8 cellular contexts compared by ENCODE assay signal in the genomic region with DNA sequence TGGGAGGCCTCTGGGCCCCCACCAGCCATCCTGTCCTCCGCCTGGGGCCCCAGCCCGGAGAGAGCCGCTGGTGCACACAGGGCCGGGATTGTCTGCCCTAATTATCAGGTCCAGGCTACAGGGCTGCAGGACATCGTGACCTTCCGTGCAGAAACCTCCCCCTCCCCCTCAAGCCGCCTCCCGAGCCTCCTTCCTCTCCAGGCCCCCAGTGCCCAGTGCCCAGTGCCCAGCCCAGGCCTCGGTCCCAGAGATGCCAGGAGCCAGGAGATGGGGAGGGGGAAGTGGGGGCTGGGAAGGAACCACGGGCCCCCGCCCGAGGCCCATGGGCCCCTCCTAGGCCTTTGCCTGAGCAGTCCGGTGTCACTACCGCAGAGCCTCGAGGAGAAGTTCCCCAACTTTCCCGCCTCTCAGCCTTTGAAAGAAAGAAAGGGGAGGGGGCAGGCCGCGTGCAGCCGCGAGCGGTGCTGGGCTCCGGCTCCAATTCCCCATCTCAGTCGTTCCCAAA. TPM values are rescaled to one million over a fixed set of nuclear protein-coding genes. Genes with fewer than 3 reads are reported as not detected.
A peak's percentile ranks its signal among the peaks of the same experiment; 100 is the strongest.
DNase-seq lines count a peak whose midpoint lies in the region; ATAC-seq and TF ChIP-seq lines count a peak whose summit lies in the region.

No MANE protein-coding gene starts in this region.

- H3K27ac ChIP-seq in PC-3 (ENCODE audit: low read length), result peak overlapping the region; percentile 99

- peak overlapping the region; percentile 96 for H3K9ac ChIP-seq in PC-3 (ENCODE audit: low read length)

- H3K79me2 ChIP-seq in PC-3 (ENCODE audit: low read length), result peaks cover 47% of the 10 kb centered on the region

- peaks cover 52% of the 10 kb centered on the region for H3K36me3 ChIP-seq in PC-3 (ENCODE audit: low read depth, low read length)

- H4K20me1 ChIP-seq in PC-3 (ENCODE audit: low read length), result peaks cover 38% of the 10 kb centered on the region

- peak overlapping the region; percentile 97 for H3K4me3 ChIP-seq in PC-3 (ENCODE audit: low read length)

- no peak for TF ChIP-seq CTCF in PC-3 (conservative IDR thresholded peaks at IDR 0.05; ENCODE audit: low read depth, low read length)

- no TSS peak for BruUV-seq in PC-3 (replicated peaks; lab: Mats Ljungman, UMichigan)

- H3K4me2 ChIP-seq in PC-3 (ENCODE audit: low read length), result peak overlapping the region; percentile 99

- H2AFZ ChIP-seq in PC-3 (ENCODE audit: low read length), result peak overlapping the region; percentile 63

- no peaks in the 10 kb centered on the region for H3K9me2 ChIP-seq in PC-3 (replicated peaks; ENCODE audit: low read length)

- CTCF ChIA-PET in PC-3 (lab: Charles Lee), result no interaction called here

- peak; percentile 35 to 38 for DNase-seq in activated CD4-positive, alpha-beta T cell treated with anti-CD3 and anti-CD28 coated beads for 4 hours
- no peak for DNase-seq in activated CD4-positive, alpha-beta T cell treated with anti-CD3 and anti-CD28 coated beads for 1 hour
- DNase-seq in HCEC 1CT (peak; percentile 86), LHCN-M2 (ENCODE audit: low read depth) (peak; percentile 91), PC-3 (peak; percentile 83), amniotic epithelial cell (ENCODE audit: low read depth) (peak; percentile 78), left cardiac atrium (peak; percentile 77), pons (ENCODE audit: low spot score) (peak; percentile 97)

- peaks cover 21% of the 10 kb centered on the region for H3F3A ChIP-seq in PC-3 (ENCODE audit: low read length, unreplicated experiment)

- POLR2A ChIA-PET in PC-3 (lab: Charles Lee; ENCODE audit: unreplicated experiment), result interaction anchor here (0.6 to 1.0 kb wide), 9 partner anchors 19 to 339 kb away, joined by 3 to 36 read pairs (median 11); partner anchors contain the start of genes SPSB2 and VAMP1

- peaks cover 38% of the 10 kb centered on the region for H3K4me1 ChIP-seq in PC-3 (ENCODE audit: insufficient read depth, low read length)

- no peaks in the 10 kb centered on the region for H3K27me3 ChIP-seq in PC-3 (ENCODE audit: low read length)

- intact Hi-C loops in PC-3 (cut with micrococcal nuclease) (loop anchor here (1.0 to 5.0 kb wide), 3 partner anchors 63 to 197 kb away; partner anchors contain the start of gene VAMP1), left cardiac atrium (cut with DNase I) (loop anchor here in 1 of 2 donors (2.0 to 10.0 kb wide), 3 partner anchors 19 to 199 kb away; partner anchors contain the start of genes MRPL51 and NCAPD2)

- H3K9me3 ChIP-seq in PC-3 (ENCODE audit: low read length), result no peaks in the 10 kb centered on the region

- ATAC-seq in PC-3 (peak; percentile 48), left cardiac atrium (peak; percentile 48)

RNA-seq across cellular contexts. Expression of gene GAPDH, which starts 0.6 kb away (rescaled TPM):
- total RNA-seq in LHCN-M2 (2014; rRNA removed) (10,802 and 11,796 TPM in 2 replicates), PC-3 (2014; rRNA removed) (6,976 and 7,326 TPM in 2 replicates), left cardiac atrium (1,000 to 10,000 TPM; 3,044 to 4,078 TPM)
- polyA plus RNA-seq in LHCN-M2 (2012), result 16,196 TPM

RNA-seq across cellular contexts. Expression of gene IFFO1, which starts 22.1 kb away (rescaled TPM):
- total RNA-seq in LHCN-M2 (2014; rRNA removed), result 105 and 121 TPM in 2 replicates
- polyA plus RNA-seq in LHCN-M2 (2012), result 64.6 TPM
- 0.11 and 1.0 TPM in 2 replicates for total RNA-seq in PC-3 (2014; rRNA removed)
- total RNA-seq in left cardiac atrium, result 10 to 100 TPM; 18.1 to 19.5 TPM

RNA-seq across cellular contexts. Expression of gene NOP2, which starts 34.4 kb away (rescaled TPM):
- 88.9 and 101 TPM in 2 replicates for total RNA-seq in LHCN-M2 (2014; rRNA removed)
- polyA plus RNA-seq in LHCN-M2 (2012), result 27.3 TPM
- total RNA-seq in PC-3 (2014; rRNA removed), result 63.3 and 83.8 TPM in 2 replicates
- 10 to 100 TPM; 16.0 to 30.5 TPM for total RNA-seq in left cardiac atrium

RNA-seq across cellular contexts. Expression of gene NCAPD2, which starts 39.8 kb away (rescaled TPM):
- total RNA-seq in LHCN-M2 (2014; rRNA removed), result 93.5 and 112 TPM in 2 replicates
- polyA plus RNA-seq in LHCN-M2 (2012), result 45.5 TPM
- 105 TPM in 2 replicates for total RNA-seq in PC-3 (2014; rRNA removed)
- 10 to 100 TPM; 12.4 to 15.8 TPM for total RNA-seq in left cardiac atrium

RNA-seq across cellular contexts. Expression of gene MRPL51, which starts 40.6 kb away (rescaled TPM):
- 113 and 124 TPM in 2 replicates for total RNA-seq in LHCN-M2 (2014; rRNA removed)
- polyA plus RNA-seq in LHCN-M2 (2012), result 356 TPM
- 135 and 157 TPM in 2 replicates for total RNA-seq in PC-3 (2014; rRNA removed)
- total RNA-seq in left cardiac atrium, result 100 to 1,000 TPM; 202 to 203 TPM
